ENCODE assay signal across 8 cellular contexts in the genomic region with DNA sequence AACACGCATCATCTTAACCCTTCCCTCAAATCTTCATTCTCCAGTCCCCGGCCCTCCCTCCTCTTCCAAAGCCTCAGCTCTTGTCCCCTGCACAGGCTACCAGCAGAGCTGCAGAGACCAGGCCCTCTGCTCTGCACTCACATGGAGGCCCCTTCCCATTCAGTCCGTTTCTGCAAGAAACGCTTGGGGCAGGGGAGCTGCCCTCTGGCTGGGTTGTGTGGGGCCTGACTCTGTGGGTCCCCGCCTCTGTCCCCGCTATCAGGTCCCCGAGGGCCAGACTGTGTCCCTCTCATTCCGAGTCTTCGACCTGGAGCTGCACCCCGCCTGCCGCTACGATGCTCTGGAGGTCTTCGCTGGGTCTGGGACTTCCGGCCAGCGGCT. TPM values are rescaled to one million over a fixed set of nuclear protein-coding genes. Genes with fewer than 3 reads are reported as not detected.
DNase-seq lines count a peak whose midpoint lies in the region; ATAC-seq and TF ChIP-seq lines count a peak whose summit lies in the region.

No MANE protein-coding gene starts in this region.

- ATAC-seq in activated T-cell treated with anti-CD3 and anti-CD28 coated beads, Interleukin-2, amount 50 U/mL, for 4 hours, result no peak
- ATAC-seq in T-helper 17 cell (peak; percentile 16), HG03135 (IDR thresholded peaks at IDR 0.05; ENCODE audit: unreplicated experiment) (no peak)

- H3K27me3 ChIP-seq in right atrium auricular region, result no peaks in the 10 kb centered on the region

- no peak for TF ChIP-seq CTCF in right atrium auricular region (IDR thresholded peaks at IDR 0.05)
- TF ChIP-seq CTCF in endothelial cell (IDR thresholded peaks at IDR 0.05; ENCODE audit: unreplicated experiment), result no peak

- peaks cover 0 to 34% of the 10 kb centered on the region in 2 donors for H3K4me1 ChIP-seq in right atrium auricular region

- H3K4me3 Mint-ChIP-seq in activated T-cell treated with anti-CD3 and anti-CD28 coated beads, Interleukin-2, amount 50 U/mL, for 4 hours, result peak overlapping the region; percentile 78
- H3K4me3 Mint-ChIP-seq in T-helper 17 cell (peak overlapping the region; percentile 90), endothelial cell (ENCODE audit: unreplicated experiment) (no peak overlapping the region)

- no peaks in the 10 kb centered on the region for H3K9me3 ChIP-seq in T-helper 17 cell (ENCODE audit: control insufficient read depth, low read length, poor library complexity, severe bottlenecking)
- H3K9me3 ChIP-seq in right atrium auricular region, result no peaks in the 10 kb centered on the region

- no peaks in the 10 kb centered on the region for H3K9me3 Mint-ChIP-seq in activated T-cell treated with anti-CD3 and anti-CD28 coated beads, Interleukin-2, amount 50 U/mL, for 4 hours
- H3K9me3 Mint-ChIP-seq in endothelial cell (ENCODE audit: unreplicated experiment), result no peaks in the 10 kb centered on the region

- no peak for DNase-seq in activated T-cell treated with anti-CD3 and anti-CD28 coated beads, Interleukin-2, amount 50 U/mL, for 4 hours
- DNase-seq in activated T-cell treated with anti-CD3 and anti-CD28 coated beads for 4 hours (no peak), T-helper 17 cell (no peak), right atrium auricular region (ENCODE audit: low spot score) (no peak), NCI-H1417 treated with DMSO at 0.1 percent for 48 hours (lab: John Stamatoyannopoulos, UW) (no peak), endothelial cell (ENCODE audit: low spot score) (no peak)

- H3K4me3 ChIP-seq in right atrium auricular region, result peak overlapping the region; percentile 66 to 73
- peak overlapping the region; percentile 52 to 76 (median 63) for H3K4me3 ChIP-seq in skin epidermis

- H3K36me3 Mint-ChIP-seq in activated T-cell treated with anti-CD3 and anti-CD28 coated beads, Interleukin-2, amount 50 U/mL, for 4 hours (ENCODE audit: insufficient read depth), result no peaks in the 10 kb centered on the region
- H3K36me3 Mint-ChIP-seq in T-helper 17 cell (ENCODE audit: low read depth) (no peaks in the 10 kb centered on the region), endothelial cell (ENCODE audit: low read depth, unreplicated experiment) (no peaks in the 10 kb centered on the region)

- H3K27me3 Mint-ChIP-seq in activated T-cell treated with anti-CD3 and anti-CD28 coated beads, Interleukin-2, amount 50 U/mL, for 4 hours (ENCODE audit: low read depth), result no peaks in the 10 kb centered on the region
- H3K27me3 Mint-ChIP-seq in T-helper 17 cell (no peaks in the 10 kb centered on the region), endothelial cell (ENCODE audit: unreplicated experiment) (peaks cover 5% of the 10 kb centered on the region)

- no peaks in the 10 kb centered on the region for H3K36me3 ChIP-seq in right atrium auricular region

- no peak overlapping the region for H3K27ac Mint-ChIP-seq in T-helper 17 cell
- no peak overlapping the region for H3K27ac Mint-ChIP-seq in endothelial cell (ENCODE audit: unreplicated experiment)

- peaks cover 15% of the 10 kb centered on the region for H3K4me1 Mint-ChIP-seq in activated T-cell treated with anti-CD3 and anti-CD28 coated beads, Interleukin-2, amount 50 U/mL, for 4 hours (ENCODE audit: low read depth)
- H3K4me1 Mint-ChIP-seq in T-helper 17 cell (peaks cover 20% of the 10 kb centered on the region), endothelial cell (ENCODE audit: unreplicated experiment) (peaks cover 2% of the 10 kb centered on the region)

- peak overlapping the region; percentile 81 to 91 for H3K27ac ChIP-seq in right atrium auricular region
- peak overlapping the region in 20 of 21 experiments; percentile 26 to 87 (median 77) for H3K27ac ChIP-seq in skin epidermis

RNA-seq across cellular contexts. Expression of gene PCOLCE, which starts 1.5 kb away (rescaled TPM):
- 1 to 10 TPM; 1.4 to 3.1 (median 2.0) TPM for total RNA-seq in activated T-cell treated with anti-CD3 and anti-CD28 coated beads, Interleukin-2, amount 50 U/mL, for 4 hours
- total RNA-seq in T-helper 17 cell (10 to 100 TPM; 12.6 to 14.7 TPM), right atrium auricular region (10 to 100 TPM; 25.4 to 39.0 TPM), endothelial cell (ENCODE audit: unreplicated experiment) (4.4 TPM)

RNA-seq across cellular contexts. Expression of gene MOSPD3, which starts 8.7 kb away (rescaled TPM):
- total RNA-seq in activated T-cell treated with anti-CD3 and anti-CD28 coated beads, Interleukin-2, amount 50 U/mL, for 4 hours, result 1 to 10 TPM; 7.8 to 8.4 (median 7.9) TPM
- 10 to 100 TPM; 16.4 to 16.5 TPM for total RNA-seq in T-helper 17 cell
- 10 to 100 TPM; 11.8 to 13.5 TPM for total RNA-seq in right atrium auricular region
- total RNA-seq in endothelial cell (ENCODE audit: unreplicated experiment), result 31.7 TPM

RNA-seq across cellular contexts. Expression of gene FBXO24, which starts 17.6 kb away (rescaled TPM):
- total RNA-seq in activated T-cell treated with anti-CD3 and anti-CD28 coated beads, Interleukin-2, amount 50 U/mL, for 4 hours, result under 1 TPM; 0.14 to 0.40 (median 0.34) TPM
- total RNA-seq in T-helper 17 cell (under 1 TPM; 0.31 to 0.70 TPM), right atrium auricular region (under 1 TPM in 1 of 2 donors, not detected in 1; 0.20 TPM), endothelial cell (ENCODE audit: unreplicated experiment) (1.3 TPM)

RNA-seq across cellular contexts. Expression of gene LRCH4, which starts 17.8 kb away (rescaled TPM):
- total RNA-seq in activated T-cell treated with anti-CD3 and anti-CD28 coated beads, Interleukin-2, amount 50 U/mL, for 4 hours, result 10 to 100 TPM; 69.3 to 75.5 (median 73.1) TPM
- total RNA-seq in T-helper 17 cell (100 to 1,000 TPM; 284 to 305 TPM), right atrium auricular region (10 to 100 TPM; 23.0 to 46.2 TPM), endothelial cell (ENCODE audit: unreplicated experiment) (89.7 TPM)

RNA-seq across cellular contexts. Expression of gene SAP25, which starts 30.0 kb away (rescaled TPM):
- 1 to 10 TPM; 6.2 to 8.1 (median 7.6) TPM for total RNA-seq in activated T-cell treated with anti-CD3 and anti-CD28 coated beads, Interleukin-2, amount 50 U/mL, for 4 hours
- total RNA-seq in T-helper 17 cell (10 to 100 TPM; 33.1 to 43.1 TPM), right atrium auricular region (not detected), endothelial cell (ENCODE audit: unreplicated experiment) (2.6 TPM)
